8 cellular contexts compared by ENCODE assay signal in genomic region chr11:62340269-62340901, GRCh38. TPM values are rescaled to one million over a fixed set of nuclear protein-coding genes. Genes with fewer than 3 reads are reported as not detected.
DNase-seq lines count a peak whose midpoint lies in the region; ATAC-seq and TF ChIP-seq lines count a peak whose summit lies in the region.

No MANE protein-coding gene starts in this region.

- H3K27me3 Mint-ChIP-seq in HFFc6 (ENCODE audit: insufficient read depth), result peaks cover 50% of the 10 kb centered on the region

- no peak overlapping the region for H3K4me3 Mint-ChIP-seq in HFFc6

- H3K27ac Mint-ChIP-seq in HFFc6, result no peak overlapping the region
- H3K27ac Mint-ChIP-seq in activated naive CD4-positive, alpha-beta T cell treated with anti-CD3 and anti-CD28 coated beads, Interleukin-2, amount 50 U/mL, for 72 hours, result no peak overlapping the region

- H3K27ac ChIP-seq in C4-2B (peak overlapping the region; percentile 47), RWPE1 (no peak overlapping the region)

- no peaks in the 10 kb centered on the region for H3K36me3 Mint-ChIP-seq in HFFc6 (ENCODE audit: low read depth)
- no peaks in the 10 kb centered on the region for H3K36me3 Mint-ChIP-seq in activated naive CD4-positive, alpha-beta T cell treated with anti-CD3 and anti-CD28 coated beads, Interleukin-2, amount 50 U/mL, for 72 hours

- CTCF ChIA-PET in RWPE1 (lab: Yijun Ruan, JAX), result interaction anchor here (0.6 to 1.4 kb wide), 6 partner anchors 8 to 908 kb away, joined by 3 to 6 read pairs (median 3); no protein-coding TSS in a partner anchor

- ATAC-seq in activated naive CD4-positive, alpha-beta T cell treated with anti-CD3 and anti-CD28 coated beads, Interleukin-2, amount 50 U/mL, for 72 hours, result peak; percentile 30 to 68
- ATAC-seq in Right ventricle myocardium superior (ENCODE audit: poor library complexity) (peak; percentile 53), HG03460 (IDR thresholded peaks at IDR 0.05; ENCODE audit: unreplicated experiment) (no peak), HG03039 (IDR thresholded peaks at IDR 0.05; ENCODE audit: unreplicated experiment) (no peak)

- no peaks in the 10 kb centered on the region; the same call in 1 of the 2 replicates for H3K9me3 Mint-ChIP-seq in HFFc6
- H3K9me3 Mint-ChIP-seq in activated naive CD4-positive, alpha-beta T cell treated with anti-CD3 and anti-CD28 coated beads, Interleukin-2, amount 50 U/mL, for 72 hours, result peaks cover 0 to 6% of the 10 kb centered on the region in 2 donors

- H3K4me1 Mint-ChIP-seq in HFFc6 (ENCODE audit: low read depth), result no peaks in the 10 kb centered on the region

- peak; percentile 88 for TF ChIP-seq CTCF in C4-2B (conservative IDR thresholded peaks at IDR 0.05)
- peak; percentile 78 for TF ChIP-seq CTCF in HFFc6 (IDR thresholded peaks at IDR 0.05)
- peak; percentile 72 for TF ChIP-seq CTCF in RWPE1 (conservative IDR thresholded peaks at IDR 0.05; ENCODE audit: low read depth)

- intact Hi-C loops in Right ventricle myocardium superior (cut with DNase I), result no loop called here

- DNase-seq in HFFc6 (peak; percentile 38), RWPE1 (ENCODE audit: low spot score) (peak; percentile 17), Right ventricle myocardium superior (peak; percentile 58), putamen (ENCODE audit: low spot score) (peak; percentile 88)
- peak in 1 of 2 donors; percentile 46 for DNase-seq in activated naive CD4-positive, alpha-beta T cell treated with anti-CD3 and anti-CD28 coated beads, Interleukin-2, amount 50 U/mL, for 72 hours (ENCODE audit: low spot score in 2 of 2)

- POLR2A ChIA-PET in RWPE1 (lab: Yijun Ruan, JAX; ENCODE audit: low non-redundant PET), result no interaction called here

RNA-seq across cellular contexts. Expression of gene ASRGL1, which starts 3.1 kb away (rescaled TPM):
- total RNA-seq in HFFc6 (2021; fragmentation: NEBNext Ultra II Directional; extraction: Animal tissue kit (Norgen Biotek cat#: 25700)), result under 1 TPM; 0.36 to 0.55 (median 0.49) TPM
- 1 to 10 TPM; 5.5 to 8.1 TPM for total RNA-seq in activated naive CD4-positive, alpha-beta T cell treated with anti-CD3 and anti-CD28 coated beads, Interleukin-2, amount 50 U/mL, for 72 hours
- 4.1 TPM for total RNA-seq in Right ventricle myocardium superior

RNA-seq across cellular contexts. Expression of gene SCGB1D4, which starts 41.5 kb away (rescaled TPM):
- not detected for total RNA-seq in HFFc6 (2021; fragmentation: NEBNext Ultra II Directional; extraction: Animal tissue kit (Norgen Biotek cat#: 25700))
- not detected for total RNA-seq in activated naive CD4-positive, alpha-beta T cell treated with anti-CD3 and anti-CD28 coated beads, Interleukin-2, amount 50 U/mL, for 72 hours
- total RNA-seq in Right ventricle myocardium superior, result not detected

Comparison
In these comparisons a context has a peak if more than half of its experiments do, and no peak if none do; other contexts are left out.
1. ATAC-seq: peak in activated naive CD4-positive, alpha-beta T cell treated with anti-CD3 and anti-CD28 coated beads, Interleukin-2, amount 50 U/mL, for 72 hours (2 of 2) and Right ventricle myocardium superior (single experiment); none in HG03460 (single experiment) and HG03039 (single experiment).
2. Peak in every context shown above with its lines, with median percentiles within 50 percentile points of each other: CTCF ChIP-seq.